Comparison of ENCODE assay signal across 23 cellular contexts in the genomic region with DNA sequence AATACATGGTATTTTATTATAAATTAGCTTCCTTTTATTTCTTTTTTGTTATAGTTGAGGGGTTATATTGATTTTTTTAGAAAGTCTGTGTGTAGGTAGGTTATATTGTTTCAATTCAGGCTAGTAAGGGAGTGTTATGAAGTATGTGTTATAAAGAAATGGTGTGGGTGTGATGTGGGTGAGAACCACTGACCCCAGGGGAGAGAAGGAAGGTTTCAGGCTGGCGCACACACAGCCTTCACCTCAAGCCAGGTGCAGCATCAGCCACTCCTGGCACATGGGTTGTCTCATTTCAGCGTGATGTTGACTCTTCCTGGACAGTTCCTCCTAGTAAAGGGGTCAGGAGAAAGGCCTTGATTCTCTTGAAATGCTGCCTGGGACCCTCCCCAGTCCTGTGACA.
A peak's percentile ranks its signal among the peaks of the same experiment; 100 is the strongest.
DNase-seq lines count a peak whose midpoint lies in the region; ATAC-seq and TF ChIP-seq lines count a peak whose summit lies in the region.
"Had no signal": no experiment of that assay in that cellular context is flagged by ENCODE, and none has a peak within 500 bp of the region (broad histone marks: within the 10 kb centered on the region; RNA-seq: fewer than 3 reads in every experiment).

No MANE protein-coding gene starts in this region.

- H3K36me3 Mint-ChIP-seq in T-helper 2 cell treated with Interferon-gamma antibody and Interleukin-4, amounts not matched to agents 5 μg/mL and 100 μg/mL, for 36 hours (ENCODE audit: low read depth) = no peaks in the 10 kb centered on the region
- no peaks in the 10 kb centered on the region for H3K36me3 Mint-ChIP-seq in endodermal cell (ENCODE audit: low read depth)
- H3K36me3 Mint-ChIP-seq in stimulated activated naive B cell treated with anti-CD40 and anti-IgM and Interleukin-4, amounts not matched to agents 10 μg/mL and 1 μg/mL and 100 μg/mL, for 72 hours = no peaks in the 10 kb centered on the region
- H3K36me3 Mint-ChIP-seq: CD14-positive monocyte; CD8-positive, alpha-beta memory T cell had no signal

- no peak for TF ChIP-seq CTCF in endodermal cell (conservative IDR thresholded peaks at IDR 0.05)

- no peaks in the 10 kb centered on the region for H3K27me3 ChIP-seq in endodermal cell (ENCODE audit: control insufficient read depth, insufficient read depth, low read length, poor library complexity, severe bottlenecking)
- H3K27me3 ChIP-seq: BE2C; BLaER1 treated with 17β-estradiol and CSF1 and Interleukin-3, amounts not matched to agents 10 nM and 100 nM had no signal

- H3K27me3 Mint-ChIP-seq in T-helper 2 cell treated with Interferon-gamma antibody and Interleukin-4, amounts not matched to agents 5 μg/mL and 100 μg/mL, for 36 hours (ENCODE audit: low read depth) = no peaks in the 10 kb centered on the region
- H3K27me3 Mint-ChIP-seq in endodermal cell (ENCODE audit: insufficient read depth) = no peaks in the 10 kb centered on the region
- H3K27me3 Mint-ChIP-seq in stimulated activated naive B cell treated with anti-CD40 and anti-IgM and Interleukin-4, amounts not matched to agents 10 μg/mL and 1 μg/mL and 100 μg/mL, for 72 hours = peaks cover 3 to 18% of the 10 kb centered on the region in 2 donors

- peak overlapping the region; percentile 24 for H3K27ac Mint-ChIP-seq in T-helper 2 cell treated with Interferon-gamma antibody and Interleukin-4, amounts not matched to agents 5 μg/mL and 100 μg/mL, for 36 hours
- H3K27ac Mint-ChIP-seq in endodermal cell = no peak overlapping the region
- no peak overlapping the region for H3K27ac Mint-ChIP-seq in stimulated activated naive B cell treated with anti-CD40 and anti-IgM and Interleukin-4, amounts not matched to agents 10 μg/mL and 1 μg/mL and 100 μg/mL, for 72 hours
- H3K27ac Mint-ChIP-seq: CD14-positive monocyte; CD4-positive, alpha-beta T cell; CD8-positive, alpha-beta memory T cell; GM23338; H9 had no signal

- H3K4me3 Mint-ChIP-seq in T-helper 2 cell treated with Interferon-gamma antibody and Interleukin-4, amounts not matched to agents 5 μg/mL and 100 μg/mL, for 36 hours = no peak overlapping the region
- no peak overlapping the region for H3K4me3 Mint-ChIP-seq in endodermal cell
- H3K4me3 Mint-ChIP-seq in stimulated activated naive B cell treated with anti-CD40 and anti-IgM and Interleukin-4, amounts not matched to agents 10 μg/mL and 1 μg/mL and 100 μg/mL, for 72 hours = no peak overlapping the region
- H3K4me3 Mint-ChIP-seq: CD14-positive monocyte; CD4-positive, alpha-beta T cell; CD8-positive, alpha-beta memory T cell; GM23338; H9 had no signal

- no peak for DNase-seq in T-helper 2 cell treated with Interferon-gamma antibody and Interleukin-4, amounts not matched to agents 5 μg/mL and 100 μg/mL, for 36 hours (ENCODE audit: low spot score)
- no peak for DNase-seq in T-helper 2 cell
- DNase-seq in endodermal cell = peak; percentile 13
- DNase-seq in stimulated activated naive B cell treated with anti-CD40 and anti-IgM and Interleukin-4, amounts not matched to agents 10 μg/mL and 1 μg/mL and 100 μg/mL, for 72 hours = no peak
- no peak for DNase-seq in activated effector memory CD4-positive, alpha-beta T cell treated with Interleukin-2 at 50 U/mL for 16 hours
- DNase-seq in central memory CD4-positive, alpha-beta T cell = no peak
- DNase-seq in stimulated activated CD4-positive, alpha-beta T cell treated with anti-CD3 and anti-CD28 coated beads, Interleukin-4, amount 100 ng/mL, for 4 hours = no peak
- DNase-seq: 8988T; ACHN; AML-193; BE2C; CD4-positive, alpha-beta T cell; CD8-positive, alpha-beta memory T cell; DMS 273 treated with DMSO at 0.1 percent for 48 hours; DMS79; GF-D8; H9 had no signal

- no peak overlapping the region for H3K27ac ChIP-seq in endodermal cell (ENCODE audit: low read depth, low read length)
- H3K27ac ChIP-seq: A549; BLaER1 treated with 17β-estradiol and CSF1 and Interleukin-3, amounts not matched to agents 10 nM and 100 nM had no signal

- no peaks in the 10 kb centered on the region for H3K9me3 ChIP-seq in endodermal cell (ENCODE audit: control insufficient read depth, low read length)
- H3K9me3 ChIP-seq: A549; BE2C; BLaER1 treated with 17β-estradiol and CSF1 and Interleukin-3, amounts not matched to agents 10 nM and 100 nM had no signal

- 64 to 70% methylated on average over 2 of the region's 2 CpGs for WGBS in endodermal cell (ENCODE audit: insufficient coverage in 1 of 2, insufficient read length in 1 of 2), 2 experiments

- no peaks in the 10 kb centered on the region for H3K36me3 ChIP-seq in endodermal cell (ENCODE audit: control insufficient read depth, insufficient read depth, low read length)
- H3K36me3 ChIP-seq: BE2C; BLaER1 treated with 17β-estradiol and CSF1 and Interleukin-3, amounts not matched to agents 10 nM and 100 nM had no signal

- no peaks in the 10 kb centered on the region for H3K4me1 ChIP-seq in endodermal cell (ENCODE audit: control insufficient read depth, insufficient read depth, low read length)
- H3K4me1 ChIP-seq: A549; BLaER1 treated with 17β-estradiol and CSF1 and Interleukin-3, amounts not matched to agents 10 nM and 100 nM had no signal

- no peak overlapping the region for H3K9ac ChIP-seq in endodermal cell (ENCODE audit: extremely low read depth, low read length, poor library complexity, severe bottlenecking)
- H3K9ac ChIP-seq: BLaER1 treated with 17β-estradiol and CSF1 and Interleukin-3, amounts not matched to agents 10 nM and 100 nM had no signal

- ATAC-seq in HG02798 (IDR thresholded peaks at IDR 0.05; ENCODE audit: poor library complexity, unreplicated experiment) = peak; percentile 57
- ATAC-seq in stimulated activated naive B cell treated with anti-CD40 and anti-IgM and Interleukin-4, amounts not matched to agents 10 μg/mL and 1 μg/mL and 100 μg/mL, for 72 hours (replicated peaks) = peak; percentile 55 to 67
- ATAC-seq: A549, GM23338, HCT116 had no signal

- H3K4me3 ChIP-seq in endodermal cell (ENCODE audit: low read length) = no peak overlapping the region
- H3K4me3 ChIP-seq: A549; BLaER1 treated with 17β-estradiol and CSF1 and Interleukin-3, amounts not matched to agents 10 nM and 100 nM; GM23338 had no signal

- no peaks in the 10 kb centered on the region for H3K9me3 Mint-ChIP-seq in T-helper 2 cell treated with Interferon-gamma antibody and Interleukin-4, amounts not matched to agents 5 μg/mL and 100 μg/mL, for 36 hours
- no peaks in the 10 kb centered on the region for H3K9me3 Mint-ChIP-seq in endodermal cell
- no peaks in the 10 kb centered on the region for H3K9me3 Mint-ChIP-seq in stimulated activated naive B cell treated with anti-CD40 and anti-IgM and Interleukin-4, amounts not matched to agents 10 μg/mL and 1 μg/mL and 100 μg/mL, for 72 hours
- H3K9me3 Mint-ChIP-seq: CD4-positive, alpha-beta T cell; CD8-positive, alpha-beta memory T cell; GM23338; H9 had no signal

- no peaks in the 10 kb centered on the region for H3K4me1 Mint-ChIP-seq in T-helper 2 cell treated with Interferon-gamma antibody and Interleukin-4, amounts not matched to agents 5 μg/mL and 100 μg/mL, for 36 hours (ENCODE audit: low read depth)
- peaks cover 4% of the 10 kb centered on the region for H3K4me1 Mint-ChIP-seq in endodermal cell
- H3K4me1 Mint-ChIP-seq in stimulated activated naive B cell treated with anti-CD40 and anti-IgM and Interleukin-4, amounts not matched to agents 10 μg/mL and 1 μg/mL and 100 μg/mL, for 72 hours = no peaks in the 10 kb centered on the region
- H3K4me1 Mint-ChIP-seq: CD14-positive monocyte; CD8-positive, alpha-beta memory T cell had no signal
